ENCODE assay signal across 1 cellular context in genomic region chr22:40834628-40835027, GRCh38.
TF ChIP-seq lines count a peak whose summit lies in the region.

No MANE protein-coding gene starts in this region.

TF ChIP-seq in HepG2, 621 proteins besides CTCF, POLR2A, EP300 and RAD21:
- TF ChIP-seq MAFK (conservative IDR thresholded peaks at IDR 0.05 in 1 of 2, IDR thresholded peaks at IDR 0.05 in 1 of 2; ENCODE audit: low read length in 2 of 2) (peak; percentile 75 to 86), RFX5 (IDR thresholded peaks at IDR 0.05; ENCODE audit: low read depth, low read length) (no peak), MAFF (IDR thresholded peaks at IDR 0.05; ENCODE audit: low read depth, low read length) (peak; percentile 76), ZNF343 (CRISPR knock-in tag; IDR thresholded peaks at IDR 0.05) (no peak)
